In genomic region chr6:133241901-133242760, GRCh38 we compare ENCODE assay signal across 9 cellular contexts. TPM values are rescaled to one million over a fixed set of nuclear protein-coding genes. Genes with fewer than 3 reads are reported as not detected.
DNase-seq lines count a peak whose midpoint lies in the region; ATAC-seq, FAIRE-seq and TF ChIP-seq lines count a peak whose summit lies in the region.
"Had no signal": no experiment of that assay in that cellular context is flagged by ENCODE, and none has a peak within 500 bp of the region (broad histone marks: within the 10 kb centered on the region; RNA-seq: fewer than 3 reads in every experiment).

No MANE protein-coding gene starts in this region.

- no peaks in the 10 kb centered on the region for H3K27me3 ChIP-seq in testis

- H3K36me3 ChIP-seq in kidney (ENCODE audit: control insufficient read depth in 1 of 2, insufficient read depth in 2 of 2, low read length in 2 of 2) (no peaks in the 10 kb centered on the region), testis (ENCODE audit: low read depth, missing control alignments) (no peaks in the 10 kb centered on the region)

- intact Hi-C loops in kidney (cut with DNase I) = no loop called here
- intact Hi-C loops in testis (cut with DNase I; ENCODE audit: low total_unique reads) = no loop called here

- DNase-seq in NCI-H2171 treated with DMSO at 0.1 percent for 48 hours (lab: John Stamatoyannopoulos, UW) (peak; percentile 39), NCI-H2171 (lab: John Stamatoyannopoulos, UW) (no peak), astrocyte of the cerebellum (ENCODE audit: low read depth) (no peak), kidney (peak; percentile 81), testis (peak; percentile 24), COR-L47 (lab: John Stamatoyannopoulos, UW) (no peak), D721Med (ENCODE audit: insufficient read length, low spot score) (no peak)

- in situ Hi-C loops in astrocyte of the cerebellum (cut with HindIII; ENCODE audit: low sequenced_read_pairs) = no loop called here

- WGBS in testis, 2 donors = 2 to 6% methylated on average over 16 to 60 of the region's 61 CpGs

- no peak overlapping the region for H3K9ac ChIP-seq in kidney (ENCODE audit: low read length in 2 of 2)

- no peaks in the 10 kb centered on the region for H3K9me3 ChIP-seq in kidney (ENCODE audit: control insufficient read depth in 1 of 2, low read length in 2 of 2)
- H3K9me3 ChIP-seq in testis = no peaks in the 10 kb centered on the region

- TF ChIP-seq POLR2A in testis (IDR thresholded peaks at IDR 0.05) = no peak

- peak overlapping the region; percentile 55 for H3K4me3 ChIP-seq in astrocyte of the cerebellum (ENCODE audit: low read depth, low read length)
- H3K4me3 ChIP-seq in kidney (ENCODE audit: low read length in 2 of 2) = peak overlapping the region; percentile 47 to 57
- H3K4me3 ChIP-seq in testis = peak overlapping the region; percentile 52 to 62

- H3K4me1 ChIP-seq in kidney (ENCODE audit: control insufficient read depth in 1 of 2, insufficient read depth in 1 of 2, low read depth in 1 of 2, low read length in 2 of 2) (no peaks in the 10 kb centered on the region), testis (no peaks in the 10 kb centered on the region)

- TF ChIP-seq CTCF in astrocyte of the cerebellum (IDR thresholded peaks at IDR 0.05; ENCODE audit: low read depth, low read length, missing control alignments) = no peak
- TF ChIP-seq CTCF in kidney (IDR thresholded peaks at IDR 0.05; ENCODE audit: borderline replicate concordance, extremely low read depth, insufficient read depth) = no peak
- no peak for TF ChIP-seq CTCF in testis (IDR thresholded peaks at IDR 0.05)
- TF ChIP-seq CTCF in D721Med (IDR thresholded peaks at IDR 0.05; ENCODE audit: insufficient read depth, missing control alignments) = no peak

- H3K27ac ChIP-seq in kidney (ENCODE audit: low read depth in 2 of 2, low read length in 2 of 2) (peak overlapping the region; percentile 37 to 51), testis (peak overlapping the region in 1 of 2 donors; percentile 16)

- no peak for FAIRE-seq in kidney (lab: Jason Lieb, UNC)
- no peak for FAIRE-seq in D721Med (lab: Jason Lieb, UNC)

- no peak for ATAC-seq in GM21528 (IDR thresholded peaks at IDR 0.05; ENCODE audit: low FRiP score, unreplicated experiment)

RNA-seq across cellular contexts. Expression of gene EYA4, which starts 1.0 kb away (rescaled TPM):
- total RNA-seq in kidney (5.0 TPM), testis (10 to 100 TPM; 10.7 to 11.3 TPM)
- polyA plus RNA-seq in kidney (ENCODE audit: insufficient read depth, low read depth, low replicate concordance) (0.99 TPM), testis (ENCODE audit: insufficient read depth, low read depth, low replicate concordance) (8.1 TPM)
- total RNA-seq: mononuclear cell had no signal

Comparison
In these comparisons a context has a peak if more than half of its experiments do, and no peak if none do; other contexts are left out.
1. DNase-seq: peak in NCI-H2171 treated with DMSO at 0.1 percent for 48 hours (single experiment), kidney (single experiment) and testis (single experiment); none in NCI-H2171 (single experiment), astrocyte of the cerebellum (single experiment), COR-L47 (single experiment) and D721Med (single experiment).
2. Peak in every context shown above with its lines, with median percentiles within 50 percentile points of each other: H3K4me3 ChIP-seq.